ENCODE assay signal across 11 cellular contexts in the genomic region with DNA sequence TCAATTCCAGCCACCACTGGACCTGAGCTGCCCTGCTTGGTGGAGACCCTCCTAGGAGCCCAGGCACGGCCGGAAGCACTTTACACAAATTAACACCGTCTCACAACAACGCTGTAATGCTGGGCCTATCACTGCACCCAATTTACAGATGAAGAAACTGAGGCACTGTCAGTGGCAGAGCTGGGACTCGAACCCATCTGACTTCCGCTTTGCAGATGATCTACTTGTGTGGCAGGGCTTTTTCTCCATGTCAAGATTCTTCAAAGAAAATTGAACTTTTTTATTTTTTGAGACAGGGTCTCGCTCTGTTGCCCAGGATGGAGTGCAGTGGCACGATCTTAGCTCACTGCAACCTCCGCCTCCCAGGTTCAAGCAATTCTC. TPM values are rescaled to one million over a fixed set of nuclear protein-coding genes. Genes with fewer than 3 reads are reported as not detected.
"Had no signal": no experiment of that assay in that cellular context is flagged by ENCODE, and none has a peak within 500 bp of the region (broad histone marks: within the 10 kb centered on the region; RNA-seq: fewer than 3 reads in every experiment).

No MANE protein-coding gene starts in this region.

- ATAC-seq: GM23338, HCT116 had no signal

- H3K4me2 ChIP-seq: GM23338 had no signal

- H3K27ac ChIP-seq: GM23248 had no signal

- H3K4me3 ChIP-seq: GM23248, GM23338, HAP-1 had no signal

- H3K36me3 ChIP-seq: HAP-1 had no signal

- H3K4me1 ChIP-seq: HAP-1 had no signal

- DNase-seq: GM23248, GOT3, H9, HCEC 1CT, HFFc6 had no signal

- FAIRE-seq: H1, H54 had no signal

- H2AFZ ChIP-seq: GM23248, GM23338 had no signal

- H3K9ac ChIP-seq: GM23248 had no signal

RNA-seq across cellular contexts. Expression of gene ZFR2, which starts 33.8 kb away (rescaled TPM):
- total RNA-seq: GM23248, H4, HFFc6 had no signal
- polyA plus RNA-seq: GM23248 had no signal

RNA-seq across cellular contexts. Expression of gene ATCAY, which starts 45.4 kb away (rescaled TPM):
- total RNA-seq: GM23248, H4, HFFc6 had no signal
- polyA plus RNA-seq: GM23248 had no signal

RNA-seq across cellular contexts. Expression of gene MATK, which starts 48.9 kb away (rescaled TPM):
- total RNA-seq: GM23248, HFFc6 had no signal
- polyA plus RNA-seq: GM23248 had no signal
